ENCODE assay signal across 17 cellular contexts in genomic region chr2:214837466-214837865, GRCh38. TPM values are rescaled to one million over a fixed set of nuclear protein-coding genes. Genes with fewer than 3 reads are reported as not detected.
DNase-seq lines count a peak whose midpoint lies in the region; ATAC-seq and TF ChIP-seq lines count a peak whose summit lies in the region.
"Had no signal": no experiment of that assay in that cellular context is flagged by ENCODE, and none has a peak within 500 bp of the region (broad histone marks: within the 10 kb centered on the region; RNA-seq: fewer than 3 reads in every experiment).

No MANE protein-coding gene starts in this region.

- H3K36me3 Mint-ChIP-seq in GM23338 (ENCODE audit: low read depth) = peaks cover 30% of the 10 kb centered on the region

- peak overlapping the region; percentile 10; the same call in 1 of the 3 replicates for H3K4me3 Mint-ChIP-seq in GM23338
- H3K4me3 Mint-ChIP-seq: CD4-positive, alpha-beta T cell had no signal

- H3K27me3 Mint-ChIP-seq in GM23338 (ENCODE audit: insufficient read depth, low read depth, poor library complexity) = peaks cover 1% of the 10 kb centered on the region
- H3K27me3 Mint-ChIP-seq: CD4-positive, alpha-beta T cell had no signal

- H3F3A ChIP-seq in GM23338 (replicated peaks; ENCODE audit: low read depth) = no peaks in the 10 kb centered on the region

- peaks cover 9% of the 10 kb centered on the region for H3K9me3 ChIP-seq in HUES64 (ENCODE audit: insufficient read depth, low read depth, low read length)
- H3K9me3 ChIP-seq: A549 had no signal

- no peaks in the 10 kb centered on the region for H3K79me2 ChIP-seq in GM23338 (replicated peaks; ENCODE audit: insufficient read depth)

- H3K36me3 ChIP-seq in GM23338 (ENCODE audit: insufficient read depth) = no peaks in the 10 kb centered on the region
- H3K36me3 ChIP-seq in HUES64 (ENCODE audit: insufficient read depth, low read length) = no peaks in the 10 kb centered on the region

- H3K4me2 ChIP-seq in GM23338 = peak overlapping the region; percentile 47; the same call in 1 of the 2 replicates
- H3K4me2 ChIP-seq: A549 had no signal

- DNase-seq in GM23338 (ENCODE audit: low spot score) (peak; percentile 66), iPS DF 19.7 (ENCODE audit: low read depth, low spot score) (peak; percentile 75), iPS-NIHi7 (ENCODE audit: extremely low spot score) (peak; percentile 25), NOMO-1 (lab: John Stamatoyannopoulos, UW; ENCODE audit: unreplicated experiment in 2 of 2) (no peak)
- DNase-seq in stimulated activated naive CD4-positive, alpha-beta T cell treated with Interleukin-2 at 50 U/mL for 16 hours (lab: John Stamatoyannopoulos, UW) = no peak
- DNase-seq: AML-193; CD4-positive, alpha-beta T cell; DMS153; DMS79 treated with DMSO at 0.1 percent for 48 hours; HCEC 1CT; KG1 had no signal

- H3K4me3 ChIP-seq in GM23338 = 0 out of 2 replicates have a peak overlapping the region, but pooled peaks have one; percentile 6
- H3K4me3 ChIP-seq in HUES64 (ENCODE audit: low read length) = no peak overlapping the region
- H3K4me3 ChIP-seq: A549, GM12878 had no signal

- peak overlapping the region; percentile 8; the same call in 1 of the 2 replicates for H3K27ac ChIP-seq in GM23338 (ENCODE audit: low read depth)
- peak overlapping the region; percentile 11; the same call in 1 of the 2 replicates for H3K27ac ChIP-seq in HUES64 (ENCODE audit: low read depth, low read length)
- H3K27ac ChIP-seq: 22Rv1, A549, C4-2B had no signal

- peaks cover 34% of the 10 kb centered on the region; the same call in 2 of the 3 replicates for H3K9me3 Mint-ChIP-seq in GM23338
- H3K9me3 Mint-ChIP-seq: CD4-positive, alpha-beta T cell had no signal

- peak; percentile 87 for ATAC-seq in GM23338
- no peak for ATAC-seq in HG03095 (IDR thresholded peaks at IDR 0.05; ENCODE audit: unreplicated experiment)
- ATAC-seq: A549, GM12878 had no signal

- 0 out of 2 replicates have a peak, but pooled peaks cover 4% of the 10 kb centered on the region for H3K9me2 ChIP-seq in GM23338 (ENCODE audit: insufficient read depth)

- H2AFZ ChIP-seq in GM23338 = no peak overlapping the region

- TF ChIP-seq CTCF in GM23338 (conservative IDR thresholded peaks at IDR 0.05; ENCODE audit: low read depth in 2 of 2) = no peak

- H3K4me1 Mint-ChIP-seq in GM23338 = peaks cover 31% of the 10 kb centered on the region

- H4K20me1 ChIP-seq in GM23338 (replicated peaks; ENCODE audit: insufficient read depth) = no peaks in the 10 kb centered on the region

- no peaks in the 10 kb centered on the region for H3K27me3 ChIP-seq in GM23338 (ENCODE audit: insufficient read depth)
- H3K27me3 ChIP-seq in HUES64 (ENCODE audit: insufficient read depth, low read length) = no peaks in the 10 kb centered on the region

- no peak overlapping the region for H3K9ac ChIP-seq in HUES64 (ENCODE audit: low read depth, low read length)

- H3K4me1 ChIP-seq in GM23338 (ENCODE audit: insufficient read depth) (peaks cover 12% of the 10 kb centered on the region), HUES64 (ENCODE audit: insufficient read depth, low read length) (peaks cover 18% of the 10 kb centered on the region)
- H3K4me1 ChIP-seq: A549 had no signal

- peak overlapping the region; percentile 16 for H3K27ac Mint-ChIP-seq in GM23338
- H3K27ac Mint-ChIP-seq: CD4-positive, alpha-beta T cell had no signal

TF ChIP-seq in GM23338, 12 proteins besides CTCF, POLR2A, EP300 and RAD21:
- TF ChIP-seq NANOG (IDR thresholded peaks at IDR 0.05; ENCODE audit: borderline replicate concordance) = peak; percentile 88
- no peak for TF ChIP-seq ZNF331 (CRISPR knock-in tag; IDR thresholded peaks at IDR 0.05; ENCODE audit: low read depth)
- peak; percentile 89 for TF ChIP-seq ZNF462 (CRISPR knock-in tag; IDR thresholded peaks at IDR 0.05)
- TF ChIP-seq ETS1 (IDR thresholded peaks at IDR 0.05) = no peak

RNA-seq across cellular contexts. Expression of gene BARD1, which starts 28.0 kb away (rescaled TPM):
- total RNA-seq in GM23338 (2014; rRNA removed; shearing (Covaris generic)) = 31.1 and 33.9 TPM in 2 replicates
- 59.0 and 61.0 TPM in 2 replicates for polyA plus RNA-seq in GM23338 (2016; fragmentation: Nextera tagmentation; extraction: Ambion mirVana)
- polyA plus RNA-seq in HUES64 (2013, experiment 1 of 2) = 12.8 TPM
- polyA plus RNA-seq in HUES64 (2013, experiment 2 of 2) = 15.7 TPM

Comparison
In these comparisons a context has a peak if more than half of its experiments do, and no peak if none do; other contexts are left out.
1. DNase-seq: peak in GM23338 (single experiment), iPS DF 19.7 (single experiment) and iPS-NIHi7 (single experiment); none in stimulated activated naive CD4-positive, alpha-beta T cell treated with Interleukin-2 at 50 U/mL for 16 hours (single experiment) and NOMO-1 (0 of 2).